24 cellular contexts compared by ENCODE assay signal in the genomic region with DNA sequence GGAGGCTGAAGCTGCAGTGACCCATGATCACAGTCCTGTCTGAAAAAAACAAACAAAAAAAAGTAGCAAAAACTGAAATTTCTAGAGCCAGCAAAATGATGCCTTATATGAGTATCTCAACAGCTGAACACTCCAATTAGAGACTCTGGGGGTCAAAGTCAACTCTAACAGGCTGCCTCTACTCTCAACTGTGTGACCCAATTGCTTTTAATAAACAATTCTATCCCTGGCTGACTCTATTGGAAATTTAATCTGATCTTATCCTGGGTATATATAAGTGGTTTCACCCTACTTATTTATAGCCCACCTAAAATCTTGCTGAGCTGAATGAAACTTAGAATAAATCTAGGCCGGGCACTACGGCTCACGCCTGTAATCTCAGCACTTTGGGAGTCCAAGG.
"Had no signal": no experiment of that assay in that cellular context is flagged by ENCODE, and none has a peak within 500 bp of the region (broad histone marks: within the 10 kb centered on the region; RNA-seq: fewer than 3 reads in every experiment).

No MANE protein-coding gene starts in this region.

- H2AFZ ChIP-seq: neural progenitor cell, parathyroid adenoma had no signal

- H3K27ac ChIP-seq: coronary artery, esophagus squamous epithelium, neural progenitor cell, parathyroid adenoma, prostate gland, sigmoid colon, skin epidermis, spleen, thoracic aorta, tibial nerve, upper lobe of right lung, uterus had no signal

- H3K9me3 Mint-ChIP-seq: memory B cell; naive B cell; natural killer cell treated with Interleukin-12 subunit alpha and Interleukin-12 subunit beta and Interleukin-15 and Interleukin-18, amount 100 ng/mL, for 72 hours; neural progenitor cell; stimulated activated memory B cell treated with anti-CD40 and anti-IgM and Interleukin-4, amounts not matched to agents 10 μg/mL and 1 μg/mL and 100 μg/mL, for 72 hours; stimulated activated naive CD8-positive, alpha-beta T cell treated with anti-CD3 and anti-CD28 coated beads, Interleukin-15, Interleukin-2, amounts not matched to agents 100 ng/mL and 50 ng/mL, for 24 hours had no signal

- H3K4me1 Mint-ChIP-seq: neural progenitor cell had no signal

- H3K9ac ChIP-seq: neural progenitor cell, parathyroid adenoma had no signal

- H3K4me1 ChIP-seq: neural progenitor cell, parathyroid adenoma, prostate gland, sigmoid colon, tibial nerve, upper lobe of right lung, uterus had no signal

- DNase-seq: dermis blood vessel endothelial cell; effector memory CD4-positive, alpha-beta T cell; erythroblast; esophagus squamous epithelium; foreskin melanocyte; naive B cell; right cardiac atrium; sigmoid colon; spleen; stimulated activated CD4-positive, alpha-beta T cell treated with anti-CD3 and anti-CD28 coated beads, Interleukin-4, amount 100 ng/mL, for 4 hours; upper lobe of right lung; uterus had no signal

- H3K4me3 ChIP-seq: coronary artery, esophagus squamous epithelium, lung, neural progenitor cell, prostate gland, sigmoid colon, skin epidermis, spleen, thoracic aorta, tibial nerve, upper lobe of right lung, uterus had no signal

- H3K27ac Mint-ChIP-seq: memory B cell; natural killer cell treated with Interleukin-12 subunit alpha and Interleukin-12 subunit beta and Interleukin-15 and Interleukin-18, amount 100 ng/mL, for 72 hours; neural progenitor cell; stimulated activated memory B cell treated with anti-CD40 and anti-IgM and Interleukin-4, amounts not matched to agents 10 μg/mL and 1 μg/mL and 100 μg/mL, for 72 hours; stimulated activated naive CD8-positive, alpha-beta T cell treated with anti-CD3 and anti-CD28 coated beads, Interleukin-15, Interleukin-2, amounts not matched to agents 100 ng/mL and 50 ng/mL, for 24 hours had no signal

- H3K9me3 ChIP-seq: esophagus squamous epithelium, prostate gland, sigmoid colon, spleen, thoracic aorta, tibial nerve, upper lobe of right lung, uterus had no signal

- ATAC-seq: natural killer cell treated with Interleukin-12 subunit alpha and Interleukin-12 subunit beta and Interleukin-15 and Interleukin-18, amount 100 ng/mL, for 72 hours; right cardiac atrium; stimulated activated memory B cell treated with anti-CD40 and anti-IgM and Interleukin-4, amounts not matched to agents 10 μg/mL and 1 μg/mL and 100 μg/mL, for 72 hours; upper lobe of right lung had no signal

- H3K4me2 ChIP-seq: neural progenitor cell had no signal

- H3K27me3 ChIP-seq: esophagus squamous epithelium, neural progenitor cell, sigmoid colon, spleen, tibial nerve, upper lobe of right lung, uterus had no signal

- H3K36me3 ChIP-seq: prostate gland, thoracic aorta, upper lobe of right lung, uterus had no signal

- H3K27me3 Mint-ChIP-seq: memory B cell; naive B cell; natural killer cell treated with Interleukin-12 subunit alpha and Interleukin-12 subunit beta and Interleukin-15 and Interleukin-18, amount 100 ng/mL, for 72 hours; stimulated activated memory B cell treated with anti-CD40 and anti-IgM and Interleukin-4, amounts not matched to agents 10 μg/mL and 1 μg/mL and 100 μg/mL, for 72 hours; stimulated activated naive CD8-positive, alpha-beta T cell treated with anti-CD3 and anti-CD28 coated beads, Interleukin-15, Interleukin-2, amounts not matched to agents 100 ng/mL and 50 ng/mL, for 24 hours had no signal

- H3K4me3 Mint-ChIP-seq: memory B cell; naive B cell; natural killer cell treated with Interleukin-12 subunit alpha and Interleukin-12 subunit beta and Interleukin-15 and Interleukin-18, amount 100 ng/mL, for 72 hours; neural progenitor cell; stimulated activated memory B cell treated with anti-CD40 and anti-IgM and Interleukin-4, amounts not matched to agents 10 μg/mL and 1 μg/mL and 100 μg/mL, for 72 hours; stimulated activated naive CD8-positive, alpha-beta T cell treated with anti-CD3 and anti-CD28 coated beads, Interleukin-15, Interleukin-2, amounts not matched to agents 100 ng/mL and 50 ng/mL, for 24 hours had no signal
